Comparison of ENCODE assay signal across 9 cellular contexts in genomic region chr6:26331809-26332226, GRCh38. TPM values are rescaled to one million over a fixed set of nuclear protein-coding genes. Genes with fewer than 3 reads are reported as not detected.
A peak's percentile ranks its signal among the peaks of the same experiment; 100 is the strongest.
DNase-seq lines count a peak whose midpoint lies in the region; ATAC-seq and TF ChIP-seq lines count a peak whose summit lies in the region.
"Had no signal": no experiment of that assay in that cellular context is flagged by ENCODE, and none has a peak within 500 bp of the region (broad histone marks: within the 10 kb centered on the region; RNA-seq: fewer than 3 reads in every experiment).

No MANE protein-coding gene starts in this region.

- peaks cover 3% of the 10 kb centered on the region for H3K36me3 Mint-ChIP-seq in activated CD4-positive, alpha-beta memory T cell treated with anti-CD3 and anti-CD28 coated beads, Interleukin-2, amount 10 ng/mL, durations not matched to agents 7 days and 5 days (ENCODE audit: low read depth)

- no peaks in the 10 kb centered on the region for H3K27me3 ChIP-seq in ovary

- no peaks in the 10 kb centered on the region for H3K4me1 ChIP-seq in ovary (ENCODE audit: insufficient read depth)

- H3K27ac ChIP-seq in ovary = no peak overlapping the region

- peak overlapping the region; percentile 75 for H3K4me3 Mint-ChIP-seq in activated CD4-positive, alpha-beta memory T cell treated with anti-CD3 and anti-CD28 coated beads, Interleukin-2, amount 10 ng/mL, durations not matched to agents 7 days and 5 days

- no peaks in the 10 kb centered on the region for H3K9me3 ChIP-seq in ovary

- DNase-seq in stimulated activated naive CD4-positive, alpha-beta T cell (lab: John Stamatoyannopoulos, UW) = peak; percentile 17 to 60 (median 27)
- DNase-seq in stimulated activated naive CD4-positive, alpha-beta T cell treated with Interleukin-2 at 50 U/mL for 16 hours (lab: John Stamatoyannopoulos, UW) = no peak
- DNase-seq in activated CD4-positive, alpha-beta memory T cell treated with anti-CD3 and anti-CD28 coated beads, Interleukin-2, amount 10 ng/mL, durations not matched to agents 7 days and 5 days = peak; percentile 42
- DNase-seq in fibroblast of villous mesenchyme (ENCODE audit: low read depth) = no peak
- no peak for DNase-seq in ovary
- DNase-seq in NCI-H1092 (lab: John Stamatoyannopoulos, UW) = no peak

- TF ChIP-seq EP300 in ovary (IDR thresholded peaks at IDR 0.05) = no peak

- intact Hi-C loops in ovary (cut with DNase I) = no loop called here

- POLR2A ChIA-PET in activated CD4-positive, alpha-beta memory T cell treated with anti-CD3 and anti-CD28 coated beads, Interleukin-2, amount 10 ng/mL, durations not matched to agents 7 days and 5 days (lab: Charles Lee) = interaction anchor here (0.8 to 4.0 kb wide), 7 partner anchors 9 to 209 kb away, joined by 3 to 23 read pairs (median 4); a partner anchor contains a TSS

- CTCF ChIA-PET in activated CD4-positive, alpha-beta memory T cell treated with anti-CD3 and anti-CD28 coated beads, Interleukin-2, amount 10 ng/mL, durations not matched to agents 7 days and 5 days (lab: Charles Lee) = interaction anchor here (0.9 to 5.7 kb wide), 7 partner anchors 9 to 263 kb away, joined by 3 to 24 read pairs (median 4); no protein-coding TSS in a partner anchor

- H3K36me3 ChIP-seq in ovary = no peaks in the 10 kb centered on the region

- H3K27me3 Mint-ChIP-seq in activated CD4-positive, alpha-beta memory T cell treated with anti-CD3 and anti-CD28 coated beads, Interleukin-2, amount 10 ng/mL, durations not matched to agents 7 days and 5 days = peaks cover 48% of the 10 kb centered on the region

- H3K4me3 ChIP-seq in fibroblast of villous mesenchyme (ENCODE audit: low read depth, low read length) = peak overlapping the region; percentile 60
- H3K4me3 ChIP-seq in ovary = no peak overlapping the region

- H3K27ac Mint-ChIP-seq in activated CD4-positive, alpha-beta memory T cell treated with anti-CD3 and anti-CD28 coated beads, Interleukin-2, amount 10 ng/mL, durations not matched to agents 7 days and 5 days = peak overlapping the region; percentile 38

- peaks cover 64% of the 10 kb centered on the region for H3K4me1 Mint-ChIP-seq in activated CD4-positive, alpha-beta memory T cell treated with anti-CD3 and anti-CD28 coated beads, Interleukin-2, amount 10 ng/mL, durations not matched to agents 7 days and 5 days

- H3K9me3 Mint-ChIP-seq in activated CD4-positive, alpha-beta memory T cell treated with anti-CD3 and anti-CD28 coated beads, Interleukin-2, amount 10 ng/mL, durations not matched to agents 7 days and 5 days = no peaks in the 10 kb centered on the region

- no peak for TF ChIP-seq POLR2A in ovary (IDR thresholded peaks at IDR 0.05)

- no peak for TF ChIP-seq CTCF in fibroblast of villous mesenchyme (IDR thresholded peaks at IDR 0.05; ENCODE audit: insufficient read depth, low read depth, low read length)
- TF ChIP-seq CTCF in ovary (IDR thresholded peaks at IDR 0.05) = no peak

- no peak for ATAC-seq in HG03571 (IDR thresholded peaks at IDR 0.05; ENCODE audit: unreplicated experiment)
- no peak for ATAC-seq in HG03108 (IDR thresholded peaks at IDR 0.05; ENCODE audit: unreplicated experiment)
- ATAC-seq: sciatic nerve had no signal

- WGBS in ovary, 3 donors = 6 to 9% (median 7%) methylated on average over 13 of the region's 13 CpGs

RNA-seq across cellular contexts. Expression of gene BTN3A2, which starts 33.2 kb away (rescaled TPM):
- 100 to 1,000 TPM; 120 to 130 TPM for total RNA-seq in activated CD4-positive, alpha-beta memory T cell treated with anti-CD3 and anti-CD28 coated beads, Interleukin-2, amount 10 ng/mL, durations not matched to agents 7 days and 5 days
- total RNA-seq in fibroblast of villous mesenchyme (15.1 and 35.4 TPM in 2 replicates), ovary (10 to 100 TPM in 6 of 7 donors, 1 to 10 TPM in 1; 9.9 to 36.5 (median 16.5) TPM)
- 10 to 100 TPM; 22.9 to 45.7 TPM for polyA plus RNA-seq in ovary

RNA-seq across cellular contexts. Expression of gene BTN2A2, which starts 51.1 kb away (rescaled TPM):
- 10 to 100 TPM; 23.4 to 25.7 TPM for total RNA-seq in activated CD4-positive, alpha-beta memory T cell treated with anti-CD3 and anti-CD28 coated beads, Interleukin-2, amount 10 ng/mL, durations not matched to agents 7 days and 5 days
- total RNA-seq in fibroblast of villous mesenchyme (13.2 and 14.7 TPM in 2 replicates), ovary (10 to 100 TPM; 10.7 to 23.0 (median 13.7) TPM)
- 10 to 100 TPM in 1 of 2 donors, 1 to 10 TPM in 1; 7.3 to 15.1 TPM for polyA plus RNA-seq in ovary

Comparison
In these comparisons a context has a peak if more than half of its experiments do, and no peak if none do; other contexts are left out.
1. DNase-seq: peak in stimulated activated naive CD4-positive, alpha-beta T cell (6 of 6) and activated CD4-positive, alpha-beta memory T cell treated with anti-CD3 and anti-CD28 coated beads, Interleukin-2, amount 10 ng/mL, durations not matched to agents 7 days and 5 days (single experiment); none in stimulated activated naive CD4-positive, alpha-beta T cell treated with Interleukin-2 at 50 U/mL for 16 hours (single experiment), fibroblast of villous mesenchyme (single experiment), ovary (0 of 5) and NCI-H1092 (single experiment).